In genomic region chr16:1312903-1313302, GRCh38 we compare ENCODE assay signal across 15 cellular contexts. TPM values are rescaled to one million over a fixed set of nuclear protein-coding genes. Genes with fewer than 3 reads are reported as not detected.
DNase-seq lines count a peak whose midpoint lies in the region; ATAC-seq, FAIRE-seq and TF ChIP-seq lines count a peak whose summit lies in the region.
"Had no signal": no experiment of that assay in that cellular context is flagged by ENCODE, and none has a peak within 500 bp of the region (broad histone marks: within the 10 kb centered on the region; RNA-seq: fewer than 3 reads in every experiment).

No MANE protein-coding gene starts in this region.

- H4K91ac ChIP-seq in H1 (replicated peaks; ENCODE audit: insufficient read length, low read length) = no peak overlapping the region

- no peak for FAIRE-seq in H1 (lab: Jason Lieb, UNC)

- peaks cover 52 to 60% of the 10 kb centered on the region in 2 experiments for H4K20me1 ChIP-seq in H1 (replicated peaks in 1 of 2; ENCODE audit: control insufficient read depth in 1 of 2, insufficient read depth in 2 of 2, low read length in 2 of 2)

- H3K27me3 ChIP-seq in Panc1 (ENCODE audit: control insufficient read depth, insufficient read depth, low read length) (no peaks in the 10 kb centered on the region), H1 (replicated peaks in 1 of 4; ENCODE audit: control insufficient read depth in 3 of 4, extremely low read depth in 1 of 4, insufficient read depth in 3 of 4, low read length in 3 of 4) (no peaks in the 10 kb centered on the region), skeletal muscle satellite cell (ENCODE audit: control insufficient read depth, insufficient read depth, low read length) (no peaks in the 10 kb centered on the region), vagina (no peaks in the 10 kb centered on the region)

- no peak for DNase-seq in activated T-cell treated with anti-CD3 and anti-CD28 coated beads, Interleukin-2, amount 50 U/mL, for 4 hours
- no peak for DNase-seq in activated T-cell treated with anti-CD3 and anti-CD28 coated beads, Interleukin-2, amount 50 U/mL, for 48 hours
- DNase-seq in Panc1 (ENCODE audit: low read depth, low spot score) (no peak), H1 (ENCODE audit: low read depth in 1 of 2, low spot score in 2 of 2) (no peak), vagina (ENCODE audit: extremely low spot score in 2 of 2) (no peak), kidney tubule cell (ENCODE audit: low spot score) (no peak)
- DNase-seq in activated effector memory CD4-positive, alpha-beta T cell treated with Interleukin-2 at 50 U/mL for 16 hours = no peak
- DNase-seq: activated CD4-positive, alpha-beta T cell treated with anti-CD3 and anti-CD28 coated beads for 4 hours; DMS 273 treated with DMSO at 0.1 percent for 48 hours; kidney glomerular epithelial cell; NCI-H1105; NCI-H2227 treated with DMSO at 0.1 percent for 48 hours; OCI-M1 had no signal

- peaks cover 18% of the 10 kb centered on the region for H3K23me2 ChIP-seq in H1 (ENCODE audit: low read depth, low read length)

- H3K27ac ChIP-seq in Panc1 (ENCODE audit: low read length) (no peak overlapping the region), H1 (ENCODE audit: low read depth, low read length) (no peak overlapping the region), vagina (no peak overlapping the region)
- H3K27ac ChIP-seq: epithelial cell of prostate had no signal

- H3K9me3 Mint-ChIP-seq in activated T-cell treated with anti-CD3 and anti-CD28 coated beads, Interleukin-2, amount 50 U/mL, for 4 hours = no peaks in the 10 kb centered on the region

- H3K4me1 ChIP-seq in Panc1 (ENCODE audit: control insufficient read depth, insufficient read depth, low read length) = peaks cover 10% of the 10 kb centered on the region
- H3K4me1 ChIP-seq in H1 (replicated peaks in 1 of 4; ENCODE audit: control insufficient read depth in 3 of 4, insufficient read depth in 4 of 4, low read length in 3 of 4) = peaks cover 0 to 12% (median 5%) of the 10 kb centered on the region in 4 experiments; a peak in 5 of 7 replicates
- H3K4me1 ChIP-seq in skeletal muscle satellite cell (ENCODE audit: control insufficient read depth, insufficient read depth, low read length) = peaks cover 22% of the 10 kb centered on the region
- H3K4me1 ChIP-seq in vagina = peaks cover 58% of the 10 kb centered on the region

- no peak overlapping the region for H3K14ac ChIP-seq in H1 (ENCODE audit: insufficient read length)

- H3K9ac ChIP-seq in H1 (replicated peaks in 1 of 4; ENCODE audit: extremely low read depth in 1 of 4, low read depth in 3 of 4, low read length in 3 of 4) = no peak overlapping the region
- H3K9ac ChIP-seq in skeletal muscle satellite cell (ENCODE audit: low read depth, low read length) = no peak overlapping the region

- no peak overlapping the region for H3K56ac ChIP-seq in H1 (replicated peaks; ENCODE audit: insufficient read length, low read depth, low read length)

- peaks cover 36 to 71% of the 10 kb centered on the region in 2 experiments for H3K79me2 ChIP-seq in H1 (ENCODE audit: control insufficient read depth in 1 of 2, insufficient read depth in 2 of 2, low read length in 2 of 2)

- no peak overlapping the region for H4K5ac ChIP-seq in H1 (ENCODE audit: insufficient read length, low read depth, low read length)

- no peak for TF ChIP-seq EP300 in H1 (IDR thresholded peaks at IDR 0.05; ENCODE audit: borderline replicate concordance in 1 of 2, low read depth in 2 of 2, low read length in 2 of 2)

- H3K4me2 ChIP-seq in H1 (ENCODE audit: insufficient read depth in 1 of 2, low read depth in 2 of 2, low read length in 2 of 2) (no peak overlapping the region), skeletal muscle satellite cell (ENCODE audit: low read length) (peak overlapping the region; percentile 23)

- no peak for ATAC-seq in activated T-cell treated with anti-CD3 and anti-CD28 coated beads, Interleukin-2, amount 50 U/mL, for 4 hours
- no peak for ATAC-seq in Panc1

- H2BK5ac ChIP-seq in H1 (ENCODE audit: low read depth, low read length) = no peak overlapping the region

- H3K9me3 ChIP-seq in Panc1 (ENCODE audit: control insufficient read depth, insufficient read depth, low read depth, low read length) (no peaks in the 10 kb centered on the region), H1 (ENCODE audit: insufficient read depth in 2 of 2, low read depth in 1 of 2, low read length in 1 of 2) (no peaks in the 10 kb centered on the region), skeletal muscle satellite cell (replicated peaks; ENCODE audit: low read length) (no peaks in the 10 kb centered on the region), vagina (no peaks in the 10 kb centered on the region)

- peaks cover 42% of the 10 kb centered on the region for H3K4me1 Mint-ChIP-seq in activated T-cell treated with anti-CD3 and anti-CD28 coated beads, Interleukin-2, amount 50 U/mL, for 4 hours (ENCODE audit: low read depth)

- in situ Hi-C loops in Panc1 (cut with HindIII; ENCODE audit: low pct_unique_long_range_greater_than_20kb, low sequenced_read_pairs) = no loop called here

- H2AK5ac ChIP-seq in H1 (ENCODE audit: low read depth, low read length) = no peak overlapping the region

- no peaks in the 10 kb centered on the region for H3K27me3 Mint-ChIP-seq in activated T-cell treated with anti-CD3 and anti-CD28 coated beads, Interleukin-2, amount 50 U/mL, for 4 hours (ENCODE audit: low read depth)

- no peak overlapping the region for H3K4ac ChIP-seq in H1 (replicated peaks; ENCODE audit: insufficient read length, low read depth, low read length)

- TSS peak; percentile 14 for BruUV-seq in Panc1 (replicated peaks; lab: Mats Ljungman, UMichigan)

- WGBS in H1 (ENCODE audit: extremely low coverage in 1 of 2, insufficient coverage in 1 of 2, insufficient read length in 1 of 2, insufficient replicate concordance in 2 of 2, low coverage in 1 of 2, low lambda C conversion rate in 2 of 2, missing lambda C conversion rate in 1 of 2), 2 experiments = 92% methylated on average over 15 of the region's 15 CpGs; no CpG with 5 or more reads in 1 of the 2 experiments

- H3K36me3 ChIP-seq in Panc1 (ENCODE audit: control insufficient read depth, insufficient read depth, low read length) (peaks cover 23% of the 10 kb centered on the region), H1 (ENCODE audit: control insufficient read depth in 2 of 4, insufficient read depth in 4 of 4, low read length in 3 of 4) (peaks cover 23 to 51% (median 38%) of the 10 kb centered on the region in 4 experiments; a peak in 7 of 8 replicates), skeletal muscle satellite cell (ENCODE audit: insufficient read depth, low read length) (peaks cover 50% of the 10 kb centered on the region), vagina (peaks cover 0 to 51% of the 10 kb centered on the region in 2 donors)

- peaks cover 9% of the 10 kb centered on the region; the same call in 1 of the 2 replicates for H3K79me1 ChIP-seq in H1 (ENCODE audit: low read depth, low read length)

- peak overlapping the region; percentile 60 for H3K4me3 Mint-ChIP-seq in activated T-cell treated with anti-CD3 and anti-CD28 coated beads, Interleukin-2, amount 50 U/mL, for 4 hours

- no peak for TF ChIP-seq POLR2A in H1 (IDR thresholded peaks at IDR 0.05; ENCODE audit: control extremely low read depth in 1 of 2, low read depth in 2 of 2, low read length in 2 of 2)
- TF ChIP-seq POLR2A in vagina (IDR thresholded peaks at IDR 0.05) = no peak

- no peak overlapping the region for H2BK12ac ChIP-seq in H1 (ENCODE audit: low read depth, low read length)

- no peak overlapping the region for H2BK20ac ChIP-seq in H1 (ENCODE audit: low read length)

- peaks cover 27% of the 10 kb centered on the region for H3K36me3 Mint-ChIP-seq in activated T-cell treated with anti-CD3 and anti-CD28 coated beads, Interleukin-2, amount 50 U/mL, for 4 hours (ENCODE audit: insufficient read depth)

- no peak overlapping the region for H2BK15ac ChIP-seq in H1 (ENCODE audit: low read length)

- no peak overlapping the region for H2AFZ ChIP-seq in H1 (ENCODE audit: low read length)

- no peak overlapping the region for H3K4me3 ChIP-seq in Panc1 (ENCODE audit: low read depth in 2 of 2, low read length in 2 of 2)
- H3K4me3 ChIP-seq in H1 (ENCODE audit: extremely low read depth in 1 of 4, insufficient read depth in 2 of 4, low read depth in 3 of 4, low read length in 4 of 4) = no peak overlapping the region
- H3K4me3 ChIP-seq in skeletal muscle satellite cell (ENCODE audit: low read length) = no peak overlapping the region
- H3K4me3 ChIP-seq in vagina = no peak overlapping the region

- H2BK120ac ChIP-seq in H1 (replicated peaks; ENCODE audit: low read depth, low read length) = no peak overlapping the region

- no peak overlapping the region for H3K23ac ChIP-seq in H1 (ENCODE audit: insufficient read length)

- intact Hi-C loops in Panc1 (cut with micrococcal nuclease; ENCODE audit: unreplicated experiment) = no loop called here
- intact Hi-C loops in vagina (cut with DNase I) = no loop called here

- TF ChIP-seq CTCF in Panc1 (IDR thresholded peaks at IDR 0.05) (no peak), H1 (IDR thresholded peaks at IDR 0.05; ENCODE audit: control extremely low read depth in 1 of 3, insufficient read depth in 1 of 3, low read depth in 1 of 3, low read length in 3 of 3) (no peak), vagina (IDR thresholded peaks at IDR 0.05) (no peak)

- POLR2A ChIA-PET in Panc1 (lab: Charles Lee) (no interaction called here), H1 (lab: Charles Lee; ENCODE audit: partially characterized antibody) (interaction anchor here (1.6 to 11.4 kb wide), 5 partner anchors 11 to 33 kb away, joined by 5 to 106 read pairs (median 13); no protein-coding TSS in a partner anchor)

- no peak overlapping the region; the same call in 1 of the 2 replicates for H4K8ac ChIP-seq in H1 (ENCODE audit: extremely low read depth, insufficient read depth, low read length)

- H3K18ac ChIP-seq in H1 (ENCODE audit: extremely low read depth, low read length) = no peak overlapping the region

- TF ChIP-seq RAD21 in H1 (IDR thresholded peaks at IDR 0.05 in 1 of 2, conservative IDR thresholded peaks at IDR 0.05 in 1 of 2; ENCODE audit: low read depth in 2 of 2, low read length in 2 of 2) = no peak

- CTCF ChIA-PET in Panc1 (lab: Charles Lee) (interaction anchor here (0.6 kb wide), 1 partner anchor 353 kb away, joined by 6 read pairs; no protein-coding TSS in a partner anchor), H1 (lab: Charles Lee; ENCODE audit: partially characterized antibody) (interaction anchor here (1.0 to 1.3 kb wide), 5 partner anchors 12 to 34 kb away, joined by 3 to 4 read pairs (median 4); no protein-coding TSS in a partner anchor)

RNA-seq across cellular contexts. Expression of gene UBE2I, which starts 3.5 kb away (rescaled TPM):
- 100 to 1,000 TPM; 234 to 251 (median 247) TPM for total RNA-seq in activated T-cell treated with anti-CD3 and anti-CD28 coated beads, Interleukin-2, amount 50 U/mL, for 4 hours
- total RNA-seq in Panc1 (2021; ENCODE audit: unreplicated experiment) (198 TPM), vagina (51.3 TPM)
- 166 TPM for polyA plus RNA-seq in Panc1 (2012; ENCODE audit: insufficient read length)
- 268 and 272 TPM in 2 replicates for total RNA-seq in H1 (2021; fragmentation: NEBNext Ultra II Directional; extraction: Animal tissue kit (Norgen Biotek cat#: 25700))
- polyA plus RNA-seq in H1 (2011; rRNA removed) = 148 and 162 TPM in 2 replicates
- polyA plus RNA-seq in H1 (2011; cell fraction: cytosol; rRNA removed) = 142 TPM
- 143 TPM for polyA plus RNA-seq in H1 (2011; cell fraction: nucleus; rRNA removed)
- 186 to 197 TPM (median 190 TPM) in 4 replicates for polyA plus RNA-seq in H1 (2012, experiment 1 of 2)
- polyA plus RNA-seq in H1 (2012, experiment 2 of 2) = 278 TPM
- 202 TPM for polyA plus RNA-seq in H1 (2013, experiment 1 of 2)
- 204 TPM for polyA plus RNA-seq in H1 (2013, experiment 2 of 2)
- 87.2 and 89.0 TPM in 2 replicates for polyA minus RNA-seq in H1 (2011; rRNA and poly(A)+ RNA removed)
- 84.7 TPM for polyA minus RNA-seq in H1 (2011; cell fraction: cytosol; rRNA and poly(A)+ RNA removed)
- polyA minus RNA-seq in H1 (2011; cell fraction: nucleus; rRNA and poly(A)+ RNA removed) = 99.4 TPM
- 61.9 and 64.4 TPM in 2 replicates for total RNA-seq in skeletal muscle satellite cell (2012; rRNA removed)

RNA-seq across cellular contexts. Expression of gene BAIAP3, which starts 20.5 kb away (rescaled TPM):
- total RNA-seq in activated T-cell treated with anti-CD3 and anti-CD28 coated beads, Interleukin-2, amount 50 U/mL, for 4 hours = under 1 TPM; 0.08 to 0.24 (median 0.16) TPM
- 9.4 TPM for total RNA-seq in Panc1 (2021; ENCODE audit: unreplicated experiment)
- polyA plus RNA-seq in Panc1 (2012; ENCODE audit: insufficient read length) = 8.2 TPM
- total RNA-seq in H1 (2021; fragmentation: NEBNext Ultra II Directional; extraction: Animal tissue kit (Norgen Biotek cat#: 25700)) = 6.8 and 7.9 TPM in 2 replicates
- 2.9 and 6.3 TPM in 2 replicates for polyA plus RNA-seq in H1 (2011; rRNA removed)
- polyA plus RNA-seq in H1 (2011; cell fraction: cytosol; rRNA removed) = 4.8 TPM
- 33.8 TPM for polyA plus RNA-seq in H1 (2011; cell fraction: nucleus; rRNA removed)
- polyA plus RNA-seq in H1 (2012, experiment 1 of 2) = 4.5 to 6.4 TPM (median 5.6 TPM) in 4 replicates
- polyA plus RNA-seq in H1 (2012, experiment 2 of 2) = 2.6 TPM
- 5.0 TPM for polyA plus RNA-seq in H1 (2013, experiment 1 of 2)
- polyA plus RNA-seq in H1 (2013, experiment 2 of 2) = 3.4 TPM
- 2.0 and 2.1 TPM in 2 replicates for polyA minus RNA-seq in H1 (2011; rRNA and poly(A)+ RNA removed)
- 5.7 TPM for polyA minus RNA-seq in H1 (2011; cell fraction: cytosol; rRNA and poly(A)+ RNA removed)
- polyA minus RNA-seq in H1 (2011; cell fraction: nucleus; rRNA and poly(A)+ RNA removed) = 11.1 TPM
- 1.1 TPM in 1 of 2 replicates, not detected in the other for total RNA-seq in skeletal muscle satellite cell (2012; rRNA removed)
- 4.2 TPM for total RNA-seq in vagina

RNA-seq across cellular contexts. Expression of gene TSR3, which starts 38.8 kb away (rescaled TPM):
- 100 to 1,000 TPM; 108 to 133 (median 112) TPM for total RNA-seq in activated T-cell treated with anti-CD3 and anti-CD28 coated beads, Interleukin-2, amount 50 U/mL, for 4 hours
- total RNA-seq in Panc1 (2021; ENCODE audit: unreplicated experiment) (89.7 TPM), vagina (60.6 TPM)
- polyA plus RNA-seq in Panc1 (2012; ENCODE audit: insufficient read length) = 149 TPM
- total RNA-seq in H1 (2021; fragmentation: NEBNext Ultra II Directional; extraction: Animal tissue kit (Norgen Biotek cat#: 25700)) = 45.9 and 52.3 TPM in 2 replicates
- 43.1 and 66.0 TPM in 2 replicates for polyA plus RNA-seq in H1 (2011; rRNA removed)
- 60.3 TPM for polyA plus RNA-seq in H1 (2011; cell fraction: cytosol; rRNA removed)
- 46.0 TPM for polyA plus RNA-seq in H1 (2011; cell fraction: nucleus; rRNA removed)
- 31.8 to 57.4 TPM (median 53.2 TPM) in 4 replicates for polyA plus RNA-seq in H1 (2012, experiment 1 of 2)
- 37.5 TPM for polyA plus RNA-seq in H1 (2012, experiment 2 of 2)
- polyA plus RNA-seq in H1 (2013, experiment 1 of 2) = 25.0 TPM
- polyA plus RNA-seq in H1 (2013, experiment 2 of 2) = 26.0 TPM
- 10.2 and 10.8 TPM in 2 replicates for polyA minus RNA-seq in H1 (2011; rRNA and poly(A)+ RNA removed)
- polyA minus RNA-seq in H1 (2011; cell fraction: cytosol; rRNA and poly(A)+ RNA removed) = 31.2 TPM
- polyA minus RNA-seq in H1 (2011; cell fraction: nucleus; rRNA and poly(A)+ RNA removed) = 19.7 TPM
- total RNA-seq in skeletal muscle satellite cell (2012; rRNA removed) = 48.7 and 60.5 TPM in 2 replicates

RNA-seq across cellular contexts. Expression of gene GNPTG, which starts 38.8 kb away (rescaled TPM):
- 10 to 100 TPM; 21.8 to 27.4 (median 23.1) TPM for total RNA-seq in activated T-cell treated with anti-CD3 and anti-CD28 coated beads, Interleukin-2, amount 50 U/mL, for 4 hours
- total RNA-seq in Panc1 (2021; ENCODE audit: unreplicated experiment) (62.5 TPM), vagina (63.3 TPM)
- 83.3 TPM for polyA plus RNA-seq in Panc1 (2012; ENCODE audit: insufficient read length)
- 25.2 and 26.2 TPM in 2 replicates for total RNA-seq in H1 (2021; fragmentation: NEBNext Ultra II Directional; extraction: Animal tissue kit (Norgen Biotek cat#: 25700))
- polyA plus RNA-seq in H1 (2011; rRNA removed) = 51.2 and 73.3 TPM in 2 replicates
- polyA plus RNA-seq in H1 (2011; cell fraction: cytosol; rRNA removed) = 45.7 TPM
- polyA plus RNA-seq in H1 (2011; cell fraction: nucleus; rRNA removed) = 73.3 TPM
- polyA plus RNA-seq in H1 (2012, experiment 1 of 2) = 21.7 to 30.2 TPM (median 28.6 TPM) in 4 replicates
- polyA plus RNA-seq in H1 (2012, experiment 2 of 2) = 17.9 TPM
- polyA plus RNA-seq in H1 (2013, experiment 1 of 2) = 22.1 TPM
- polyA plus RNA-seq in H1 (2013, experiment 2 of 2) = 23.7 TPM
- polyA minus RNA-seq in H1 (2011; rRNA and poly(A)+ RNA removed) = 9.9 and 10.5 TPM in 2 replicates
- 9.3 TPM for polyA minus RNA-seq in H1 (2011; cell fraction: cytosol; rRNA and poly(A)+ RNA removed)
- polyA minus RNA-seq in H1 (2011; cell fraction: nucleus; rRNA and poly(A)+ RNA removed) = 13.4 TPM
- total RNA-seq in skeletal muscle satellite cell (2012; rRNA removed) = 27.1 and 47.0 TPM in 2 replicates

RNA-seq across cellular contexts. Expression of gene TPSD1, which starts 57.0 kb away (rescaled TPM):
- total RNA-seq in activated T-cell treated with anti-CD3 and anti-CD28 coated beads, Interleukin-2, amount 50 U/mL, for 4 hours = under 1 TPM in 1 of 3 donors, not detected in 2; 0.38 TPM
- total RNA-seq in Panc1 (2021; ENCODE audit: unreplicated experiment) = 0.26 TPM
- polyA plus RNA-seq in Panc1 (2012; ENCODE audit: insufficient read length) = 0.21 TPM
- total RNA-seq in H1 (2021; fragmentation: NEBNext Ultra II Directional; extraction: Animal tissue kit (Norgen Biotek cat#: 25700)) = not detected in 2 replicates
- 0.26 and 0.61 TPM in 2 replicates for polyA plus RNA-seq in H1 (2011; rRNA removed)
- polyA plus RNA-seq in H1 (2011; cell fraction: cytosol; rRNA removed) = 0.62 TPM
- polyA plus RNA-seq in H1 (2011; cell fraction: nucleus; rRNA removed) = 8.5 TPM
- polyA plus RNA-seq in H1 (2012, experiment 1 of 2) = 0.42 to 1.1 TPM (median 0.70 TPM) in 4 replicates
- polyA plus RNA-seq in H1 (2012, experiment 2 of 2) = 0.18 TPM
- polyA plus RNA-seq in H1 (2013, experiment 1 of 2) = 0.36 TPM
- 0.17 TPM for polyA plus RNA-seq in H1 (2013, experiment 2 of 2)
- polyA minus RNA-seq in H1 (2011; rRNA and poly(A)+ RNA removed) = 0.28 TPM in 1 of 2 replicates, not detected in the other
- not detected for polyA minus RNA-seq in H1 (2011; cell fraction: cytosol; rRNA and poly(A)+ RNA removed)
- polyA minus RNA-seq in H1 (2011; cell fraction: nucleus; rRNA and poly(A)+ RNA removed) = not detected
- total RNA-seq in skeletal muscle satellite cell (2012; rRNA removed) = not detected in 2 replicates
- total RNA-seq in vagina = 7.1 TPM
